1 cellular context compared by ENCODE assay signal in the genomic region with DNA sequence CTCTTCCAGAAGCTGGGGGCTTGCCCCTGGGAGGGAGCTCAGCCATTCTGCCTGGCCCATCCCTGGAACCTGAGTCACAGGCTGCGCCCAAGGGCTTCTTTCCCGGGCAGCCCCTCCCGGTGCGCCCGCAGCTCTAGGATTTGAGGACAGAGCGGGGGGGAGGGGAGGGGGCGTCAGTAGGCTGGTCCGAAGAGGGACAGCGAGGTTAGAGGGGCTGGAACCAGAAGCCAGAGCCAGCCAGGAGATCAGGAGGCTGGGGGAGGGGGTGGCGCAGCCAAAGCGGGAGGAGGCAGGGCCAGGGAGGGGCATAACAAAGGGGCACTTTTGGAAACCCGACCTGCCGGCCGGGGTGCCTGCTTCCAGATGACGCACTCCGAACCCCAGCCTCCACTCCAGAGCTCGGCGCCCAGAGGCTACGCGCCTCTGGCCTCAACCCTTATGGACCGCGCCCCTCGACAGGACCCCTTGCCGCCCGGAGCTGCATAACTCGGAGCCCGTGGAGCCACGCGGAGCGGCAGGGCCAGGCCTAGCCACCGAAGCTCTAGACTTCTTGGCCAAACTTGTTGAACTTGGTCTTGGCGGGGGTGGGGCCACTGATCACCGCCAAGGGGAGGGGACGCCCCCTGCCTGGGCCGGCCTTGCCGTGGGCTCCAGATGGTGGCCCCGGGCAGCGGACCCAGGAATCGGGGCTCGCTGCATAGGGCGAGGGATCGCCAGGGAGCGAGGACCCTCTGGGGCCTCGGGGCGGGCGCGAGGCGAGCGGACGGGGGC.
TF ChIP-seq lines count a peak whose summit lies in the region.

No MANE protein-coding gene starts in this region.

TF ChIP-seq in HepG2, 621 proteins besides CTCF, POLR2A, EP300 and RAD21 (continued from another document and continues in another):
- TF ChIP-seq, protein P1, sequence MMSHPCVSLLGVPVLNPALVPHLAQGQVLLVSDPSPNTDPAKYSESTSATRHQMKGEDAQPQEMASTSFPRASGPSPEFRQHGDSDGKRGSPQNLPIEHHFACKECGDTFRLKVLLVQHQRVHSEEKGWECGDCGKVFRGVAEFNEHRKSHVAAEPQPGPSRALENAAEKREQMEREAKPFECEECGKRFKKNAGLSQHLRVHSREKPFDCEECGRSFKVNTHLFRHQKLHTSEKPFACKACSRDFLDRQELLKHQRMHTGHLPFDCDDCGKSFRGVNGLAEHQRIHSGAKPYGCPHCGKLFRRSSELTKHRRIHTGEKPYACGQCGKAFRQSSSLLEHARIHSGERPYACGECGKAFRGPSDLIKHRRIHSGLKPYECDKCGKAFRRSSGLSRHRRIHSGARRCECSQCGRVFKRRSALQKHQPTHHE (CRISPR knock-in tag; IDR thresholded peaks at IDR 0.05; ENCODE audit: borderline replicate concordance), result peak; percentile 62; the same call in 1 of the 2 replicates
- TF ChIP-seq, protein P2, sequence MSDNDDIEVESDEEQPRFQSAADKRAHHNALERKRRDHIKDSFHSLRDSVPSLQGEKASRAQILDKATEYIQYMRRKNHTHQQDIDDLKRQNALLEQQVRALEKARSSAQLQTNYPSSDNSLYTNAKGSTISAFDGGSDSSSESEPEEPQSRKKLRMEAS (IDR thresholded peaks at IDR 0.05), result peak; percentile 70
- TF ChIP-seq, protein P3, sequence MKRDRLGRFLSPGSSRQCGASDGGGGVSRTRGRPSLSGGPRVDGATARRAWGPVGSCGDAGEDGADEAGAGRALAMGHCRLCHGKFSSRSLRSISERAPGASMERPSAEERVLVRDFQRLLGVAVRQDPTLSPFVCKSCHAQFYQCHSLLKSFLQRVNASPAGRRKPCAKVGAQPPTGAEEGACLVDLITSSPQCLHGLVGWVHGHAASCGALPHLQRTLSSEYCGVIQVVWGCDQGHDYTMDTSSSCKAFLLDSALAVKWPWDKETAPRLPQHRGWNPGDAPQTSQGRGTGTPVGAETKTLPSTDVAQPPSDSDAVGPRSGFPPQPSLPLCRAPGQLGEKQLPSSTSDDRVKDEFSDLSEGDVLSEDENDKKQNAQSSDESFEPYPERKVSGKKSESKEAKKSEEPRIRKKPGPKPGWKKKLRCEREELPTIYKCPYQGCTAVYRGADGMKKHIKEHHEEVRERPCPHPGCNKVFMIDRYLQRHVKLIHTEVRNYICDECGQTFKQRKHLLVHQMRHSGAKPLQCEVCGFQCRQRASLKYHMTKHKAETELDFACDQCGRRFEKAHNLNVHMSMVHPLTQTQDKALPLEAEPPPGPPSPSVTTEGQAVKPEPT (CRISPR knock-in tag; IDR thresholded peaks at IDR 0.05; ENCODE audit: low read depth), result no peak
- peak; percentile 47; the same call in 1 of the 2 replicates for TF ChIP-seq ISL2 (CRISPR knock-in tag; IDR thresholded peaks at IDR 0.05)
- peak; percentile 85; the same call in 1 of the 2 replicates for TF ChIP-seq SNAI1 (CRISPR knock-in tag; IDR thresholded peaks at IDR 0.05; ENCODE audit: borderline replicate concordance)
- TF ChIP-seq ELF3 (CRISPR knock-in tag; IDR thresholded peaks at IDR 0.05), result no peak
- no peak for TF ChIP-seq MBNL3 (CRISPR knock-in tag; conservative IDR thresholded peaks at IDR 0.05)
- TF ChIP-seq PRMT3 (CRISPR knock-in tag; IDR thresholded peaks at IDR 0.05; ENCODE audit: borderline replicate concordance, low read depth), result 0 out of 2 replicates have a peak, but pooled peaks have one; percentile 10
- TF ChIP-seq, protein P4, sequence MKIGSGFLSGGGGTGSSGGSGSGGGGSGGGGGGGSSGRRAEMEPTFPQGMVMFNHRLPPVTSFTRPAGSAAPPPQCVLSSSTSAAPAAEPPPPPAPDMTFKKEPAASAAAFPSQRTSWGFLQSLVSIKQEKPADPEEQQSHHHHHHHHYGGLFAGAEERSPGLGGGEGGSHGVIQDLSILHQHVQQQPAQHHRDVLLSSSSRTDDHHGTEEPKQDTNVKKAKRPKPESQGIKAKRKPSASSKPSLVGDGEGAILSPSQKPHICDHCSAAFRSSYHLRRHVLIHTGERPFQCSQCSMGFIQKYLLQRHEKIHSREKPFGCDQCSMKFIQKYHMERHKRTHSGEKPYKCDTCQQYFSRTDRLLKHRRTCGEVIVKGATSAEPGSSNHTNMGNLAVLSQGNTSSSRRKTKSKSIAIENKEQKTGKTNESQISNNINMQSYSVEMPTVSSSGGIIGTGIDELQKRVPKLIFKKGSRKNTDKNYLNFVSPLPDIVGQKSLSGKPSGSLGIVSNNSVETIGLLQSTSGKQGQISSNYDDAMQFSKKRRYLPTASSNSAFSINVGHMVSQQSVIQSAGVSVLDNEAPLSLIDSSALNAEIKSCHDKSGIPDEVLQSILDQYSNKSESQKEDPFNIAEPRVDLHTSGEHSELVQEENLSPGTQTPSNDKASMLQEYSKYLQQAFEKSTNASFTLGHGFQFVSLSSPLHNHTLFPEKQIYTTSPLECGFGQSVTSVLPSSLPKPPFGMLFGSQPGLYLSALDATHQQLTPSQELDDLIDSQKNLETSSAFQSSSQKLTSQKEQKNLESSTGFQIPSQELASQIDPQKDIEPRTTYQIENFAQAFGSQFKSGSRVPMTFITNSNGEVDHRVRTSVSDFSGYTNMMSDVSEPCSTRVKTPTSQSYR (CRISPR knock-in tag; IDR thresholded peaks at IDR 0.05; ENCODE audit: borderline replicate concordance), result peak; percentile 86
- TF ChIP-seq, protein P5, sequence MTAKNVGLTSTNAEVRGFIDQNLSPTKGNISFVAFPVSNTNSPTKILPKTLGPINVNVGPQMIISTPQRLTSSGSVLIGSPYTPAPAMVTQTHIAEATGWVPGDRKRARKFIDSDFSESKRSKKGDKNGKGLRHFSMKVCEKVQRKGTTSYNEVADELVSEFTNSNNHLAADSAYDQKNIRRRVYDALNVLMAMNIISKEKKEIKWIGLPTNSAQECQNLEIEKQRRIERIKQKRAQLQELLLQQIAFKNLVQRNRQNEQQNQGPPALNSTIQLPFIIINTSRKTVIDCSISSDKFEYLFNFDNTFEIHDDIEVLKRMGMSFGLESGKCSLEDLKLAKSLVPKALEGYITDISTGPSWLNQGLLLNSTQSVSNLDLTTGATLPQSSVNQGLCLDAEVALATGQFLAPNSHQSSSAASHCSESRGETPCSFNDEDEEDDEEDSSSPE (CRISPR knock-in tag; IDR thresholded peaks at IDR 0.05), result peak; percentile 24
- no peak for TF ChIP-seq SOX13 (IDR thresholded peaks at IDR 0.05)
- peak in 1 of 2 experiments; percentile 32; a peak in 2 of 4 replicates for TF ChIP-seq SOX13 (CRISPR knock-in tag; conservative IDR thresholded peaks at IDR 0.05 in 1 of 2, IDR thresholded peaks at IDR 0.05 in 1 of 2)
- peak; percentile 25; the same call in 1 of the 2 replicates for TF ChIP-seq ZNF263 (CRISPR knock-in tag; IDR thresholded peaks at IDR 0.05)
- TF ChIP-seq ZNF639 (CRISPR knock-in tag; conservative IDR thresholded peaks at IDR 0.05), result 0 out of 2 replicates have a peak, but pooled peaks have one; percentile 11
- peak; percentile 67 for TF ChIP-seq POLR2AphosphoS5 (IDR thresholded peaks at IDR 0.05; ENCODE audit: low read depth, low read length)
- TF ChIP-seq CEBPG (CRISPR knock-in tag; IDR thresholded peaks at IDR 0.05), result 0 out of 2 replicates have a peak, but pooled peaks have one; percentile 3
- TF ChIP-seq KLF12 (CRISPR knock-in tag; IDR thresholded peaks at IDR 0.05; ENCODE audit: borderline replicate concordance), result peak; percentile 89; the same call in 1 of the 2 replicates
- no peak for TF ChIP-seq TBP (CRISPR knock-in tag; IDR thresholded peaks at IDR 0.05)
- peak; percentile 70; the same call in 1 of the 2 replicates for TF ChIP-seq IRF9 (CRISPR knock-in tag; IDR thresholded peaks at IDR 0.05; ENCODE audit: borderline replicate concordance)
- 0 out of 2 replicates have a peak, but pooled peaks have one; percentile 33 for TF ChIP-seq REPIN1 (CRISPR knock-in tag; IDR thresholded peaks at IDR 0.05; ENCODE audit: borderline replicate concordance, low read depth)
- TF ChIP-seq ZFP91 (CRISPR knock-in tag; IDR thresholded peaks at IDR 0.05; ENCODE audit: borderline replicate concordance), result peak; percentile 71; the same call in 1 of the 2 replicates
- TF ChIP-seq TMF1 (CRISPR knock-in tag; IDR thresholded peaks at IDR 0.05; ENCODE audit: low read depth), result no peak
- peak; percentile 50 for TF ChIP-seq UBTF (CRISPR knock-in tag; IDR thresholded peaks at IDR 0.05)
- peak; percentile 61; the same call in 1 of the 2 replicates for TF ChIP-seq RFXAP (CRISPR knock-in tag; IDR thresholded peaks at IDR 0.05; ENCODE audit: borderline replicate concordance)
- TF ChIP-seq ZNF253 (CRISPR knock-in tag; IDR thresholded peaks at IDR 0.05; ENCODE audit: borderline replicate concordance), result no peak
- TF ChIP-seq TOPORS (CRISPR knock-in tag; IDR thresholded peaks at IDR 0.05), result no peak
- TF ChIP-seq XRCC5 (optimal IDR thresholded peaks at IDR 0.05; ENCODE audit: low read length), result peak; percentile 36
- TF ChIP-seq, protein P6, sequence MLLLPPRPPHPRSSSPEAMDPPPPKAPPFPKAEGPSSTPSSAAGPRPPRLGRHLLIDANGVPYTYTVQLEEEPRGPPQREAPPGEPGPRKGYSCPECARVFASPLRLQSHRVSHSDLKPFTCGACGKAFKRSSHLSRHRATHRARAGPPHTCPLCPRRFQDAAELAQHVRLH (CRISPR knock-in tag; IDR thresholded peaks at IDR 0.05; ENCODE audit: borderline replicate concordance, low read depth), result no peak; the same call in 1 of the 2 replicates
- 0 out of 2 replicates have a peak, but pooled peaks have one; percentile 18 for TF ChIP-seq GATA4 (IDR thresholded peaks at IDR 0.05; ENCODE audit: borderline replicate concordance, low read depth)
- no peak for TF ChIP-seq AKNA (CRISPR knock-in tag; IDR thresholded peaks at IDR 0.05; ENCODE audit: borderline replicate concordance)
- 0 out of 2 replicates have a peak, but pooled peaks have one; percentile 3 for TF ChIP-seq THAP11 (CRISPR knock-in tag; IDR thresholded peaks at IDR 0.05)
